Comparison of ENCODE assay signal across 7 cellular contexts in genomic region chr6:159969921-159970320, GRCh38. TPM values are rescaled to one million over a fixed set of nuclear protein-coding genes. Genes with fewer than 3 reads are reported as not detected.
A peak's percentile ranks its signal among the peaks of the same experiment; 100 is the strongest.
DNase-seq lines count a peak whose midpoint lies in the region; ATAC-seq lines count a peak whose summit lies in the region.

No MANE protein-coding gene starts in this region.

- peak overlapping the region; percentile 97 for H3K27ac ChIP-seq in epithelial cell of prostate

- DNase-seq in EL, result peak; percentile 86
- peak; percentile 19 to 21 for DNase-seq in Kasumi-1 (lab: John Stamatoyannopoulos, UW)
- peak; percentile 38 for DNase-seq in T-helper 2 cell treated with Interferon-gamma antibody and Interleukin-4, amounts not matched to agents 5 μg/mL and 100 μg/mL, for 36 hours (ENCODE audit: low spot score)
- DNase-seq in epithelial cell of prostate (ENCODE audit: low read depth, low spot score), result no peak
- DNase-seq in ureter (ENCODE audit: low spot score), result peak; percentile 72

- peak; percentile 29 for ATAC-seq in GM21619 (IDR thresholded peaks at IDR 0.05; ENCODE audit: unreplicated experiment)

- H3K27me3 Mint-ChIP-seq in T-helper 2 cell treated with Interferon-gamma antibody and Interleukin-4, amounts not matched to agents 5 μg/mL and 100 μg/mL, for 36 hours (ENCODE audit: low read depth), result peaks cover 9% of the 10 kb centered on the region

- H3K9me3 ChIP-seq in mononuclear cell (ENCODE audit: low read depth, low read length), result no peaks in the 10 kb centered on the region

- H3K4me1 ChIP-seq in mononuclear cell (ENCODE audit: insufficient read depth, low read length), result peaks cover 77% of the 10 kb centered on the region

- H3K9me3 Mint-ChIP-seq in T-helper 2 cell treated with Interferon-gamma antibody and Interleukin-4, amounts not matched to agents 5 μg/mL and 100 μg/mL, for 36 hours, result no peaks in the 10 kb centered on the region

- peak overlapping the region; percentile 97 for H3K27ac Mint-ChIP-seq in T-helper 2 cell treated with Interferon-gamma antibody and Interleukin-4, amounts not matched to agents 5 μg/mL and 100 μg/mL, for 36 hours

- H3K4me1 Mint-ChIP-seq in T-helper 2 cell treated with Interferon-gamma antibody and Interleukin-4, amounts not matched to agents 5 μg/mL and 100 μg/mL, for 36 hours (ENCODE audit: low read depth), result peaks cover 46% of the 10 kb centered on the region

- peak overlapping the region; percentile 77 for H3K4me3 ChIP-seq in mononuclear cell (ENCODE audit: low read length)

- peaks cover 12% of the 10 kb centered on the region for H3K36me3 Mint-ChIP-seq in T-helper 2 cell treated with Interferon-gamma antibody and Interleukin-4, amounts not matched to agents 5 μg/mL and 100 μg/mL, for 36 hours (ENCODE audit: low read depth)

- no peaks in the 10 kb centered on the region for H3K27me3 ChIP-seq in mononuclear cell (ENCODE audit: insufficient read depth, low read length)

- H3K4me3 Mint-ChIP-seq in T-helper 2 cell treated with Interferon-gamma antibody and Interleukin-4, amounts not matched to agents 5 μg/mL and 100 μg/mL, for 36 hours, result peak overlapping the region; percentile 96

RNA-seq across cellular contexts. Expression of gene IGF2R, which starts 1.0 kb away (rescaled TPM):
- total RNA-seq in mononuclear cell (49.3 TPM), ureter (87.3 TPM)
